Comparison of ENCODE assay signal across 1 cellular context in genomic region chr11:61974766-61975631, GRCh38.
A peak's percentile ranks its signal among the peaks of the same experiment; 100 is the strongest.
TF ChIP-seq lines count a peak whose summit lies in the region.

No MANE protein-coding gene starts in this region.

TF ChIP-seq in HepG2, 621 proteins besides CTCF, POLR2A, EP300 and RAD21 (continued from another document and continues in another):
- TF ChIP-seq ZNF512 (CRISPR knock-in tag; IDR thresholded peaks at IDR 0.05), result no peak
- TF ChIP-seq RBM22 (optimal IDR thresholded peaks at IDR 0.05; ENCODE audit: low read length), result no peak
- TF ChIP-seq RARA (CRISPR knock-in tag; IDR thresholded peaks at IDR 0.05), result peak; percentile 46; the same call in 1 of the 2 replicates
- TF ChIP-seq FLYWCH1 (CRISPR knock-in tag; IDR thresholded peaks at IDR 0.05), result no peak
- no peak; the same call in 1 of the 2 replicates for TF ChIP-seq HDAC1 (CRISPR knock-in tag; IDR thresholded peaks at IDR 0.05)
- TF ChIP-seq ZNF704 (CRISPR knock-in tag; IDR thresholded peaks at IDR 0.05; ENCODE audit: borderline replicate concordance), result no peak
- TF ChIP-seq PATZ1 (CRISPR knock-in tag; IDR thresholded peaks at IDR 0.05), result peak; percentile 31; the same call in 1 of the 2 replicates
- no peak for TF ChIP-seq MYNN (CRISPR knock-in tag; IDR thresholded peaks at IDR 0.05; ENCODE audit: low read depth)
- no peak for TF ChIP-seq FOSL1 (CRISPR knock-in tag; IDR thresholded peaks at IDR 0.05; ENCODE audit: borderline replicate concordance)
- TF ChIP-seq SP4 (CRISPR knock-in tag; IDR thresholded peaks at IDR 0.05), result peak; percentile 47; the same call in 1 of the 2 replicates
- TF ChIP-seq RCOR2 (CRISPR knock-in tag; IDR thresholded peaks at IDR 0.05), result 0 out of 2 replicates have a peak, but pooled peaks have one; percentile 49
- TF ChIP-seq SMARCE1 (IDR thresholded peaks at IDR 0.05; ENCODE audit: borderline replicate concordance), result no peak
- TF ChIP-seq NFATC3 (CRISPR knock-in tag; IDR thresholded peaks at IDR 0.05), result no peak
- TF ChIP-seq DNMT3B (CRISPR knock-in tag; conservative IDR thresholded peaks at IDR 0.05), result no peak
- TF ChIP-seq BORCS8-MEF2B (CRISPR knock-in tag; IDR thresholded peaks at IDR 0.05), result peak; percentile 45; the same call in 1 of the 2 replicates
- TF ChIP-seq NR1H2 (CRISPR knock-in tag; IDR thresholded peaks at IDR 0.05; ENCODE audit: borderline replicate concordance, low read depth), result no peak
- TF ChIP-seq, protein P1, sequence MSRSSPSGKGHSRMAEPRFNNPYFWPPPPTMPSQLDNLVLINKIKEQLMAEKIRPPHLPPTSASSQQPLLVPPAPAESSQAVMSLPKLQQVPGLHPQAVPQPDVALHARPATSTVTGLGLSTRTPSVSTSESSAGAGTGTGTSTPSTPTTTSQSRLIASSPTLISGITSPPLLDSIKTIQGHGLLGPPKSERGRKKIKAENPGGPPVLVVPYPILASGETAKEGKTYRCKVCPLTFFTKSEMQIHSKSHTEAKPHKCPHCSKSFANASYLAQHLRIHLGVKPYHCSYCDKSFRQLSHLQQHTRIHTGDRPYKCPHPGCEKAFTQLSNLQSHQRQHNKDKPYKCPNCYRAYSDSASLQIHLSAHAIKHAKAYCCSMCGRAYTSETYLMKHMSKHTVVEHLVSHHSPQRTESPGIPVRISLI (CRISPR knock-in tag; IDR thresholded peaks at IDR 0.05; ENCODE audit: borderline replicate concordance), result no peak
- peak; percentile 23; the same call in 1 of the 2 replicates for TF ChIP-seq ZBTB43 (CRISPR knock-in tag; conservative IDR thresholded peaks at IDR 0.05)
- TF ChIP-seq ZNF598 (CRISPR knock-in tag; IDR thresholded peaks at IDR 0.05; ENCODE audit: borderline replicate concordance), result no peak
- TF ChIP-seq, protein P2, sequence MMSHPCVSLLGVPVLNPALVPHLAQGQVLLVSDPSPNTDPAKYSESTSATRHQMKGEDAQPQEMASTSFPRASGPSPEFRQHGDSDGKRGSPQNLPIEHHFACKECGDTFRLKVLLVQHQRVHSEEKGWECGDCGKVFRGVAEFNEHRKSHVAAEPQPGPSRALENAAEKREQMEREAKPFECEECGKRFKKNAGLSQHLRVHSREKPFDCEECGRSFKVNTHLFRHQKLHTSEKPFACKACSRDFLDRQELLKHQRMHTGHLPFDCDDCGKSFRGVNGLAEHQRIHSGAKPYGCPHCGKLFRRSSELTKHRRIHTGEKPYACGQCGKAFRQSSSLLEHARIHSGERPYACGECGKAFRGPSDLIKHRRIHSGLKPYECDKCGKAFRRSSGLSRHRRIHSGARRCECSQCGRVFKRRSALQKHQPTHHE (CRISPR knock-in tag; IDR thresholded peaks at IDR 0.05; ENCODE audit: borderline replicate concordance), result no peak
- TF ChIP-seq ZNF335 (CRISPR knock-in tag; IDR thresholded peaks at IDR 0.05), result no peak
- TF ChIP-seq NFE2L1 (CRISPR knock-in tag; IDR thresholded peaks at IDR 0.05; ENCODE audit: borderline replicate concordance), result no peak
- TF ChIP-seq CREB3 (CRISPR knock-in tag; IDR thresholded peaks at IDR 0.05), result no peak
- no peak for TF ChIP-seq ZNF460 (CRISPR knock-in tag; IDR thresholded peaks at IDR 0.05; ENCODE audit: borderline replicate concordance)
- 0 out of 2 replicates have a peak, but pooled peaks have one; percentile 13 for TF ChIP-seq SMC3 (IDR thresholded peaks at IDR 0.05; ENCODE audit: low read length)
- TF ChIP-seq, protein P3, sequence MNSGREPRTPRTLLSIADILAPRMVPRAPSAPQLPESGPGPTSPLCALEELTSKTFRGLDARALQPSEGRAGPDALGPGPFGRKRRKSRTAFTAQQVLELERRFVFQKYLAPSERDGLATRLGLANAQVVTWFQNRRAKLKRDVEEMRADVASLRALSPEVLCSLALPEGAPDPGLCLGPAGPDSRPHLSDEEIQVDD (CRISPR knock-in tag; IDR thresholded peaks at IDR 0.05; ENCODE audit: borderline replicate concordance), result no peak
- no peak for TF ChIP-seq KLF15 (CRISPR knock-in tag; IDR thresholded peaks at IDR 0.05; ENCODE audit: borderline replicate concordance)
- peak; percentile 14 for TF ChIP-seq ZNF407 (CRISPR knock-in tag; IDR thresholded peaks at IDR 0.05; ENCODE audit: not compliant biosample characterization)
- TF ChIP-seq ZSCAN12 (CRISPR knock-in tag; IDR thresholded peaks at IDR 0.05), result no peak
- no peak for TF ChIP-seq SIN3A (IDR thresholded peaks at IDR 0.05; ENCODE audit: borderline replicate concordance, low read depth, low read length)
- 0 out of 2 replicates have a peak, but pooled peaks have one; percentile 33 for TF ChIP-seq ZNF709 (CRISPR knock-in tag; IDR thresholded peaks at IDR 0.05)
- TF ChIP-seq MTF2 (CRISPR knock-in tag; IDR thresholded peaks at IDR 0.05; ENCODE audit: borderline replicate concordance), result no peak
- TF ChIP-seq, protein P4, sequence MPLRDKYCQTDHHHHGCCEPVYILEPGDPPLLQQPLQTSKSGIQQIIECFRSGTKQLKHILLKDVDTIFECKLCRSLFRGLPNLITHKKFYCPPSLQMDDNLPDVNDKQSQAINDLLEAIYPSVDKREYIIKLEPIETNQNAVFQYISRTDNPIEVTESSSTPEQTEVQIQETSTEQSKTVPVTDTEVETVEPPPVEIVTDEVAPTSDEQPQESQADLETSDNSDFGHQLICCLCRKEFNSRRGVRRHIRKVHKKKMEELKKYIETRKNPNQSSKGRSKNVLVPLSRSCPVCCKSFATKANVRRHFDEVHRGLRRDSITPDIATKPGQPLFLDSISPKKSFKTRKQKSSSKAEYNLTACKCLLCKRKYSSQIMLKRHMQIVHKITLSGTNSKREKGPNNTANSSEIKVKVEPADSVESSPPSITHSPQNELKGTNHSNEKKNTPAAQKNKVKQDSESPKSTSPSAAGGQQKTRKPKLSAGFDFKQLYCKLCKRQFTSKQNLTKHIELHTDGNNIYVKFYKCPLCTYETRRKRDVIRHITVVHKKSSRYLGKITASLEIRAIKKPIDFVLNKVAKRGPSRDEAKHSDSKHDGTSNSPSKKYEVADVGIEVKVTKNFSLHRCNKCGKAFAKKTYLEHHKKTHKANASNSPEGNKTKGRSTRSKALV (CRISPR knock-in tag; IDR thresholded peaks at IDR 0.05), result no peak
- TF ChIP-seq STAG1 (CRISPR knock-in tag; IDR thresholded peaks at IDR 0.05), result no peak
- TF ChIP-seq MATR3 (CRISPR knock-in tag; IDR thresholded peaks at IDR 0.05), result no peak
- no peak for TF ChIP-seq ZNF891 (CRISPR knock-in tag; IDR thresholded peaks at IDR 0.05)
- TF ChIP-seq ZBTB42 (CRISPR knock-in tag; IDR thresholded peaks at IDR 0.05), result no peak
- TF ChIP-seq, protein P5, sequence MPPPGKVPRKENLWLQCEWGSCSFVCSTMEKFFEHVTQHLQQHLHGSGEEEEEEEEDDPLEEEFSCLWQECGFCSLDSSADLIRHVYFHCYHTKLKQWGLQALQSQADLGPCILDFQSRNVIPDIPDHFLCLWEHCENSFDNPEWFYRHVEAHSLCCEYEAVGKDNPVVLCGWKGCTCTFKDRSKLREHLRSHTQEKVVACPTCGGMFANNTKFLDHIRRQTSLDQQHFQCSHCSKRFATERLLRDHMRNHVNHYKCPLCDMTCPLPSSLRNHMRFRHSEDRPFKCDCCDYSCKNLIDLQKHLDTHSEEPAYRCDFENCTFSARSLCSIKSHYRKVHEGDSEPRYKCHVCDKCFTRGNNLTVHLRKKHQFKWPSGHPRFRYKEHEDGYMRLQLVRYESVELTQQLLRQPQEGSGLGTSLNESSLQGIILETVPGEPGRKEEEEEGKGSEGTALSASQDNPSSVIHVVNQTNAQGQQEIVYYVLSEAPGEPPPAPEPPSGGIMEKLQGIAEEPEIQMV (CRISPR knock-in tag; IDR thresholded peaks at IDR 0.05; ENCODE audit: low read depth), result no peak
